Comparison of ENCODE assay signal across 9 cellular contexts in genomic region chr6:129215246-129215645, GRCh38.
"Had no signal": no experiment of that assay in that cellular context is flagged by ENCODE, and none has a peak within 500 bp of the region (broad histone marks: within the 10 kb centered on the region; RNA-seq: fewer than 3 reads in every experiment).

No MANE protein-coding gene starts in this region.

- DNase-seq: H9, HCEC 1CT, IMR-90, KG1 had no signal

- H2AFZ ChIP-seq: GM23338 had no signal

- FAIRE-seq: H1, H54, HTR-8/SVneo, K562 had no signal

- H3K4me3 ChIP-seq: GM23338, K562 had no signal

- ATAC-seq: GM23338, K562 had no signal

- H3K4me2 ChIP-seq: GM23338 had no signal
